ENCODE assay signal across 9 cellular contexts in genomic region chr1:248823517-248824001, GRCh38. TPM values are rescaled to one million over a fixed set of nuclear protein-coding genes. Genes with fewer than 3 reads are reported as not detected.
DNase-seq lines count a peak whose midpoint lies in the region; ATAC-seq and TF ChIP-seq lines count a peak whose summit lies in the region.
"Had no signal": no experiment of that assay in that cellular context is flagged by ENCODE, and none has a peak within 500 bp of the region (broad histone marks: within the 10 kb centered on the region; RNA-seq: fewer than 3 reads in every experiment).

No MANE protein-coding gene starts in this region.

- H3K27ac Mint-ChIP-seq in activated T-helper 1 cell treated with anti-CD3 and anti-CD28 coated beads, Interleukin-12 subunit alpha, Interleukin-12 subunit beta, Interleukin-2, Interleukin-4 antibody, amounts not matched to agents 30 ng/mL and 10 ng/mL and 1 ng/mL, durations not matched to agents 14 hours and 24 hours and 36 hours: no peak overlapping the region
- H3K27ac Mint-ChIP-seq in glutamatergic neuron (ENCODE audit: unreplicated experiment): peak overlapping the region; percentile 98

- H3K9me3 Mint-ChIP-seq in activated T-helper 1 cell treated with anti-CD3 and anti-CD28 coated beads, Interleukin-12 subunit alpha, Interleukin-12 subunit beta, Interleukin-2, Interleukin-4 antibody, amounts not matched to agents 30 ng/mL and 10 ng/mL and 1 ng/mL, durations not matched to agents 14 hours and 24 hours and 36 hours: no peaks in the 10 kb centered on the region
- H3K9me3 Mint-ChIP-seq in glutamatergic neuron (ENCODE audit: unreplicated experiment): peaks cover 6% of the 10 kb centered on the region

- H3K4me3 Mint-ChIP-seq in activated T-helper 1 cell treated with anti-CD3 and anti-CD28 coated beads, Interleukin-12 subunit alpha, Interleukin-12 subunit beta, Interleukin-2, Interleukin-4 antibody, amounts not matched to agents 30 ng/mL and 10 ng/mL and 1 ng/mL, durations not matched to agents 14 hours and 24 hours and 36 hours: peak overlapping the region; percentile 91
- H3K4me3 Mint-ChIP-seq in glutamatergic neuron (ENCODE audit: unreplicated experiment): peak overlapping the region; percentile 94

- TF ChIP-seq CTCF in glutamatergic neuron (IDR thresholded peaks at IDR 0.05; ENCODE audit: partially characterized antibody, unreplicated experiment): no peak

- H3K4me1 Mint-ChIP-seq in activated T-helper 1 cell treated with anti-CD3 and anti-CD28 coated beads, Interleukin-12 subunit alpha, Interleukin-12 subunit beta, Interleukin-2, Interleukin-4 antibody, amounts not matched to agents 30 ng/mL and 10 ng/mL and 1 ng/mL, durations not matched to agents 14 hours and 24 hours and 36 hours (ENCODE audit: low read depth): peaks cover 64% of the 10 kb centered on the region
- peaks cover 31% of the 10 kb centered on the region for H3K4me1 Mint-ChIP-seq in glutamatergic neuron (ENCODE audit: low read depth, unreplicated experiment)

- no peaks in the 10 kb centered on the region for H3K27me3 Mint-ChIP-seq in activated T-helper 1 cell treated with anti-CD3 and anti-CD28 coated beads, Interleukin-12 subunit alpha, Interleukin-12 subunit beta, Interleukin-2, Interleukin-4 antibody, amounts not matched to agents 30 ng/mL and 10 ng/mL and 1 ng/mL, durations not matched to agents 14 hours and 24 hours and 36 hours (ENCODE audit: insufficient read depth)
- peaks cover 11% of the 10 kb centered on the region for H3K27me3 Mint-ChIP-seq in glutamatergic neuron (ENCODE audit: unreplicated experiment)

- ATAC-seq in HG03354 (IDR thresholded peaks at IDR 0.05; ENCODE audit: poor library complexity, severe bottlenecking, unreplicated experiment) (no peak), GM19023 (IDR thresholded peaks at IDR 0.05; ENCODE audit: unreplicated experiment) (no peak)

- H3K36me3 Mint-ChIP-seq in activated T-helper 1 cell treated with anti-CD3 and anti-CD28 coated beads, Interleukin-12 subunit alpha, Interleukin-12 subunit beta, Interleukin-2, Interleukin-4 antibody, amounts not matched to agents 30 ng/mL and 10 ng/mL and 1 ng/mL, durations not matched to agents 14 hours and 24 hours and 36 hours (ENCODE audit: low read depth): peaks cover 36% of the 10 kb centered on the region
- peaks cover 10% of the 10 kb centered on the region for H3K36me3 Mint-ChIP-seq in glutamatergic neuron (ENCODE audit: unreplicated experiment)

- intact Hi-C loops in activated T-helper 1 cell treated with anti-CD3 and anti-CD28 coated beads, Interleukin-12 subunit alpha, Interleukin-12 subunit beta, Interleukin-2, Interleukin-4 antibody, amounts not matched to agents 30 ng/mL and 10 ng/mL and 1 ng/mL, durations not matched to agents 14 hours and 24 hours and 36 hours (cut with micrococcal nuclease): no loop called here

- peak; percentile 17 for DNase-seq in activated effector memory CD4-positive, alpha-beta T cell treated with anti-CD3 and anti-CD28 coated beads, Interleukin-2, amount 50 U/mL, for 16 hours
- DNase-seq in activated effector memory CD4-positive, alpha-beta T cell treated with Interleukin-2 at 50 U/mL for 16 hours: no peak
- DNase-seq in activated T-helper 1 cell treated with anti-CD3 and anti-CD28 coated beads, Interleukin-12 subunit alpha, Interleukin-12 subunit beta, Interleukin-2, Interleukin-4 antibody, amounts not matched to agents 30 ng/mL and 10 ng/mL and 1 ng/mL, durations not matched to agents 14 hours and 24 hours and 36 hours (ENCODE audit: low spot score): no peak
- DNase-seq in glutamatergic neuron (no peak), stromal cell of bone marrow (ENCODE audit: low read depth) (peak; percentile 67), epidermal melanocyte (ENCODE audit: insufficient read length, low spot score) (no peak)
- DNase-seq: NCI-H2171 treated with DMSO at 0.1 percent for 48 hours had no signal

RNA-seq across cellular contexts. Expression of gene SH3BP5L, which starts 2.2 kb away (rescaled TPM):
- total RNA-seq in activated T-helper 1 cell treated with anti-CD3 and anti-CD28 coated beads, Interleukin-12 subunit alpha, Interleukin-12 subunit beta, Interleukin-2, Interleukin-4 antibody, amounts not matched to agents 30 ng/mL and 10 ng/mL and 1 ng/mL, durations not matched to agents 14 hours and 24 hours and 36 hours: 29.0 and 30.9 TPM in 2 replicates
- 74.0 TPM for total RNA-seq in glutamatergic neuron (ENCODE audit: unreplicated experiment)

RNA-seq across cellular contexts. Expression of gene ZNF672, which starts 14.5 kb away (rescaled TPM):
- total RNA-seq in activated T-helper 1 cell treated with anti-CD3 and anti-CD28 coated beads, Interleukin-12 subunit alpha, Interleukin-12 subunit beta, Interleukin-2, Interleukin-4 antibody, amounts not matched to agents 30 ng/mL and 10 ng/mL and 1 ng/mL, durations not matched to agents 14 hours and 24 hours and 36 hours: 42.3 and 45.2 TPM in 2 replicates
- 30.5 TPM for total RNA-seq in glutamatergic neuron (ENCODE audit: unreplicated experiment)

RNA-seq across cellular contexts. Expression of gene ZNF692, which starts 35.3 kb away (rescaled TPM):
- 89.6 and 91.0 TPM in 2 replicates for total RNA-seq in activated T-helper 1 cell treated with anti-CD3 and anti-CD28 coated beads, Interleukin-12 subunit alpha, Interleukin-12 subunit beta, Interleukin-2, Interleukin-4 antibody, amounts not matched to agents 30 ng/mL and 10 ng/mL and 1 ng/mL, durations not matched to agents 14 hours and 24 hours and 36 hours
- total RNA-seq in glutamatergic neuron (ENCODE audit: unreplicated experiment): 60.2 TPM

Comparison
In these comparisons a context has a peak if more than half of its experiments do, and no peak if none do; other contexts are left out.
1. DNase-seq: peak in activated effector memory CD4-positive, alpha-beta T cell treated with anti-CD3 and anti-CD28 coated beads, Interleukin-2, amount 50 U/mL, for 16 hours (single experiment) and stromal cell of bone marrow (single experiment); none in activated effector memory CD4-positive, alpha-beta T cell treated with Interleukin-2 at 50 U/mL for 16 hours (single experiment), activated T-helper 1 cell treated with anti-CD3 and anti-CD28 coated beads, Interleukin-12 subunit alpha, Interleukin-12 subunit beta, Interleukin-2, Interleukin-4 antibody, amounts not matched to agents 30 ng/mL and 10 ng/mL and 1 ng/mL, durations not matched to agents 14 hours and 24 hours and 36 hours (single experiment), glutamatergic neuron (single experiment) and epidermal melanocyte (single experiment).